Comparison of ENCODE assay signal across 8 cellular contexts in the genomic region with DNA sequence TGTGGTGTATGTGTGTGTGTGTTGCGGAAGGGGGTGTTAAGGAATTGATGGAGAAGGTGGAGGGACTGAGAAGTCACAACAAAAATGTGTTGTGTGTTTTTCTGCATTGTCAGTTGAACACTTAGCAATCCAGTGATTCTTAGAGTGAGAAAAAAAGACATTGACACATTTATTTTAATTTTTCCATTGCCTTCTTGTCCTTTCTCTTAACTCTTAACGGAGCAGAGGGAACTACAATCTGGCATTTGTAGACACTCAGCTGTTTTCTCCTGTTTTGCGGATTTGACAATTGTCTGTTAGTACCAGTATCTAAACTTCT. TPM values are rescaled to one million over a fixed set of nuclear protein-coding genes. Genes with fewer than 3 reads are reported as not detected.
A peak's percentile ranks its signal among the peaks of the same experiment; 100 is the strongest.
DNase-seq lines count a peak whose midpoint lies in the region; ATAC-seq and TF ChIP-seq lines count a peak whose summit lies in the region.

No MANE protein-coding gene starts in this region.

- H3K79me2 ChIP-seq in OCI-LY7 (ENCODE audit: insufficient read depth, low read depth, low read length): no peaks in the 10 kb centered on the region

- H3K9me3 Mint-ChIP-seq in CD8-positive, alpha-beta T cell: no peaks in the 10 kb centered on the region

- no peaks in the 10 kb centered on the region for H3K9me3 ChIP-seq in CD8-positive, alpha-beta T cell (ENCODE audit: low read length)
- H3K9me3 ChIP-seq in OCI-LY7 (ENCODE audit: low read length) (no peaks in the 10 kb centered on the region), neutrophil (no peaks in the 10 kb centered on the region)

- H4K20me1 ChIP-seq in OCI-LY7 (ENCODE audit: insufficient read depth, low read length): no peaks in the 10 kb centered on the region; the same call in 1 of the 2 replicates

- peak overlapping the region; percentile 91 for H2AFZ ChIP-seq in OCI-LY7 (ENCODE audit: low read length)

- intact Hi-C loops in CD8-positive, alpha-beta T cell (cut with DNase I, micrococcal nuclease): loop anchor here (1.0 to 5.0 kb wide), 5 partner anchors 15 to 756 kb away; partner anchors contain the start of genes ASPM (in 1 of the 2), DENND1B (in 1 of the 2) and NEK7 (in 1 of the 2)
- intact Hi-C loops in OCI-LY7 (cut with micrococcal nuclease; ENCODE audit: unreplicated experiment): loop anchor here (2.0 kb wide), 2 partner anchors 128 to 254 kb away; partner anchors contain the start of genes DENND1B and NEK7

- peak overlapping the region; percentile 97 for H3K4me3 Mint-ChIP-seq in CD8-positive, alpha-beta T cell

- H3K36me3 Mint-ChIP-seq in CD8-positive, alpha-beta T cell: peaks cover 2% of the 10 kb centered on the region

- POLR2A ChIA-PET in CD8-positive, alpha-beta T cell (lab: Charles Lee): interaction anchor here (0.6 to 1.7 kb wide), 6 partner anchors 8 to 961 kb away, joined by 3 to 12 read pairs (median 4); partner anchors contain the start of genes DENND1B and LHX9
- POLR2A ChIA-PET in OCI-LY7 (lab: Charles Lee): interaction anchor here (0.6 to 3.0 kb wide), 13 partner anchors 8 to 389 kb away, joined by 3 to 14 read pairs (median 3); no protein-coding TSS in a partner anchor

- DNase-seq in CD8-positive, alpha-beta T cell: no peak
- DNase-seq in OCI-LY7 (ENCODE audit: low spot score) (no peak), epithelial cell of proximal tubule (ENCODE audit: low read depth) (no peak), HT-29 (ENCODE audit: low spot score) (no peak), NCI-H2196 (lab: John Stamatoyannopoulos, UW; ENCODE audit: unreplicated experiment) (no peak)

- no peak overlapping the region for H3K27ac ChIP-seq in CD8-positive, alpha-beta T cell (ENCODE audit: low read depth, low read length)
- H3K27ac ChIP-seq in OCI-LY7 (ENCODE audit: low read depth, low read length, poor library complexity, severe bottlenecking) (peak overlapping the region; percentile 69), neutrophil (no peak overlapping the region)

- H3K27me3 ChIP-seq in CD8-positive, alpha-beta T cell (ENCODE audit: insufficient read depth, low read length): peaks cover 21% of the 10 kb centered on the region
- peaks cover 100% of the 10 kb centered on the region for H3K27me3 ChIP-seq in neutrophil

- peak overlapping the region; percentile 75 for H3K4me3 ChIP-seq in CD8-positive, alpha-beta T cell (ENCODE audit: low read depth, low read length)
- H3K4me3 ChIP-seq in OCI-LY7 (ENCODE audit: low read depth, low read length, poor library complexity, severe bottlenecking) (peak overlapping the region; percentile 73), epithelial cell of proximal tubule (ENCODE audit: low read depth, low read length) (peak overlapping the region; percentile 70), neutrophil (ENCODE audit: low read depth in 1 of 2, low read length in 1 of 2) (peak overlapping the region; percentile 62 to 67)

- H3K9me2 ChIP-seq in OCI-LY7 (ENCODE audit: insufficient read depth, low read length): no peaks in the 10 kb centered on the region

- H3K4me1 ChIP-seq in CD8-positive, alpha-beta T cell (ENCODE audit: insufficient read depth, low read length): peaks cover 13% of the 10 kb centered on the region
- peaks cover 14% of the 10 kb centered on the region for H3K4me1 ChIP-seq in OCI-LY7 (ENCODE audit: insufficient read depth, low read length, poor library complexity, severe bottlenecking)
- peaks cover 11 to 13% of the 10 kb centered on the region in 2 experiments for H3K4me1 ChIP-seq in neutrophil (ENCODE audit: control insufficient read depth in 1 of 2, insufficient read depth in 1 of 2, low read depth in 1 of 2, low read length in 1 of 2)

- H3K27me3 Mint-ChIP-seq in CD8-positive, alpha-beta T cell (ENCODE audit: low read depth): peaks cover 50% of the 10 kb centered on the region

- peak; percentile 7 for ATAC-seq in CD8-positive, alpha-beta T cell
- ATAC-seq in HG02588 (IDR thresholded peaks at IDR 0.05; ENCODE audit: unreplicated experiment) (no peak), GM21723 (IDR thresholded peaks at IDR 0.05; ENCODE audit: unreplicated experiment) (no peak)

- CTCF ChIA-PET in CD8-positive, alpha-beta T cell (lab: Charles Lee): interaction anchor here (0.8 to 3.0 kb wide), 4 partner anchors 12 to 34 kb away, joined by 3 to 16 read pairs (median 4); partner anchors contain the start of gene LHX9
- CTCF ChIA-PET in OCI-LY7 (lab: Charles Lee; ENCODE audit: unreplicated experiment): no interaction called here

- peak overlapping the region; percentile 78 for H3K4me2 ChIP-seq in OCI-LY7 (ENCODE audit: low read length)

- H3K27ac Mint-ChIP-seq in CD8-positive, alpha-beta T cell: peak overlapping the region; percentile 76

- TF ChIP-seq CTCF in CD8-positive, alpha-beta T cell (IDR thresholded peaks at IDR 0.05): no peak
- TF ChIP-seq CTCF in OCI-LY7 (conservative IDR thresholded peaks at IDR 0.05; ENCODE audit: low read length) (no peak), epithelial cell of proximal tubule (conservative IDR thresholded peaks at IDR 0.05; ENCODE audit: low read depth, low read length) (no peak), neutrophil (IDR thresholded peaks at IDR 0.05) (no peak)

- H3K4me1 Mint-ChIP-seq in CD8-positive, alpha-beta T cell (ENCODE audit: low read depth): peaks cover 12% of the 10 kb centered on the region

- H3K36me3 ChIP-seq in CD8-positive, alpha-beta T cell (ENCODE audit: insufficient read depth, low read length): no peaks in the 10 kb centered on the region
- H3K36me3 ChIP-seq in OCI-LY7 (ENCODE audit: insufficient read depth, low read length) (no peaks in the 10 kb centered on the region), neutrophil (no peaks in the 10 kb centered on the region)

- TSS peak; percentile 88 for BruUV-seq in OCI-LY7 (replicated peaks; lab: Mats Ljungman, UMichigan)

RNA-seq across cellular contexts. Expression of gene C1orf53, which starts 0.7 kb away (rescaled TPM):
- total RNA-seq in CD8-positive, alpha-beta T cell: not detected
- 4.1 TPM in 1 of 2 replicates, not detected in the other for total RNA-seq in OCI-LY7 (2014; rRNA removed; shearing (Covaris generic))
- total RNA-seq in OCI-LY7 (2022) (2.4 and 4.3 TPM in 2 replicates), epithelial cell of proximal tubule (0.40 and 6.7 TPM in 2 replicates)
- 4.1 and 12.8 TPM in 2 replicates for total RNA-seq in HT-29 (2014; rRNA removed; shearing (Covaris generic))

RNA-seq across cellular contexts. Expression of gene LHX9, which starts 14.0 kb away (rescaled TPM):
- not detected for total RNA-seq in CD8-positive, alpha-beta T cell
- not detected in 2 replicates for total RNA-seq in OCI-LY7 (2014; rRNA removed; shearing (Covaris generic))
- total RNA-seq in OCI-LY7 (2022): not detected in 2 replicates
- total RNA-seq in epithelial cell of proximal tubule: not detected in 2 replicates
- not detected in 2 replicates for total RNA-seq in HT-29 (2014; rRNA removed; shearing (Covaris generic))
